In the genomic region with DNA sequence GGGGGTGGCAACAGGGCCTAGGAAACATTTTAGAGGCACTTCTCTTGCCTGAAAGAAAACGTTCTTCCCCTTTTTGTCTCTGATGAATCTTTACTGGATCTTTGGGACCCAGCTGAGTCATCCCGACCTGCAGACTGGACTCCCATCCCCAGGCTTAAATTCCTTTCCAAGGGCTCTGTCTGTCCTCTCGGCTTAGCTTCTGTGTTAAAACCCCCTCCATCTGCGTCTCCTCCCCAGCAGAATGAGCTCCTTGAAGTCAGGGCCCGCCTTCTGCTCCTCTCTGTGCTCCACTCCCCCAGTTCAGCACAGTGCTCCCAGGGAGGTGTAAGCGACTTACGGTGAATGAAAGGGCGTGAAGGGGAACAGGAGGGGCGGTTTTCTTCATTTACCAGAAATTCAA, we compare ENCODE assay signal across 1 cellular context.
TF ChIP-seq lines count a peak whose summit lies in the region.

No MANE protein-coding gene starts in this region.

TF ChIP-seq in K562, 482 proteins besides CTCF, POLR2A, EP300 and RAD21:
- TF ChIP-seq, protein P1, sequence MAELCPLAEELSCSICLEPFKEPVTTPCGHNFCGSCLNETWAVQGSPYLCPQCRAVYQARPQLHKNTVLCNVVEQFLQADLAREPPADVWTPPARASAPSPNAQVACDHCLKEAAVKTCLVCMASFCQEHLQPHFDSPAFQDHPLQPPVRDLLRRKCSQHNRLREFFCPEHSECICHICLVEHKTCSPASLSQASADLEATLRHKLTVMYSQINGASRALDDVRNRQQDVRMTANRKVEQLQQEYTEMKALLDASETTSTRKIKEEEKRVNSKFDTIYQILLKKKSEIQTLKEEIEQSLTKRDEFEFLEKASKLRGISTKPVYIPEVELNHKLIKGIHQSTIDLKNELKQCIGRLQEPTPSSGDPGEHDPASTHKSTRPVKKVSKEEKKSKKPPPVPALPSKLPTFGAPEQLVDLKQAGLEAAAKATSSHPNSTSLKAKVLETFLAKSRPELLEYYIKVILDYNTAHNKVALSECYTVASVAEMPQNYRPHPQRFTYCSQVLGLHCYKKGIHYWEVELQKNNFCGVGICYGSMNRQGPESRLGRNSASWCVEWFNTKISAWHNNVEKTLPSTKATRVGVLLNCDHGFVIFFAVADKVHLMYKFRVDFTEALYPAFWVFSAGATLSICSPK (IDR thresholded peaks at IDR 0.05; ENCODE audit: borderline replicate concordance), result no peak
- TF ChIP-seq SPI1 (IDR thresholded peaks at IDR 0.05; ENCODE audit: borderline replicate concordance, low read depth, low read length) (0 out of 2 replicates have a peak, but pooled peaks have one; percentile 10), ARID2 (IDR thresholded peaks at IDR 0.05) (no peak), ZNF785 (CRISPR knock-in tag; IDR thresholded peaks at IDR 0.05) (no peak), NFE2 (IDR thresholded peaks at IDR 0.05; ENCODE audit: low read depth) (peak; percentile 28; the same call in 1 of the 2 replicates), ZNF263 (CRISPR knock-in tag; IDR thresholded peaks at IDR 0.05; ENCODE audit: borderline replicate concordance) (peak; percentile 79)
TF ChIP-seq in K562: peak in this region for 3.
